In genomic region chr13:61039302-61039701, GRCh38 we compare ENCODE assay signal across 9 cellular contexts.
"Had no signal": no experiment of that assay in that cellular context is flagged by ENCODE, and none has a peak within 500 bp of the region (broad histone marks: within the 10 kb centered on the region; RNA-seq: fewer than 3 reads in every experiment).

No MANE protein-coding gene starts in this region.

- H3K36me3 ChIP-seq: HAP-1 had no signal

- DNase-seq: H7, HFFc6, KG1 had no signal

- H3K4me2 ChIP-seq: GM23338 had no signal

- H3K27ac ChIP-seq: HL-60 had no signal

- H3K27ac Mint-ChIP-seq: GM23338, HFFc6 had no signal

- H3K4me3 Mint-ChIP-seq: GM23338, HFFc6 had no signal

- H3K9me3 Mint-ChIP-seq: GM23338 had no signal

- ATAC-seq: GM23338, HCT116, K562 had no signal

- H3K9me3 ChIP-seq: HAP-1 had no signal

- H3K4me3 ChIP-seq: GM23338, HAP-1, K562 had no signal

- FAIRE-seq: HTR-8/SVneo, K562 had no signal
